Comparison of ENCODE assay signal across 10 cellular contexts in genomic region chr10:15348579-15348978, GRCh38. TPM values are rescaled to one million over a fixed set of nuclear protein-coding genes. Genes with fewer than 3 reads are reported as not detected.
A peak's percentile ranks its signal among the peaks of the same experiment; 100 is the strongest.
DNase-seq lines count a peak whose midpoint lies in the region; ATAC-seq, FAIRE-seq and TF ChIP-seq lines count a peak whose summit lies in the region.
"Had no signal": no experiment of that assay in that cellular context is flagged by ENCODE, and none has a peak within 500 bp of the region (broad histone marks: within the 10 kb centered on the region; RNA-seq: fewer than 3 reads in every experiment).

No MANE protein-coding gene starts in this region.

- peak overlapping the region; percentile 27 for H3K9ac ChIP-seq in mucosa of stomach (ENCODE audit: low read length)

- no peak for TF ChIP-seq POLR2A in Peyer's patch (IDR thresholded peaks at IDR 0.05)

- intact Hi-C loops in upper lobe of right lung (cut with DNase I), result no loop called here

- no peak for FAIRE-seq in urothelium cell line (lab: Jason Lieb, UNC)

- DNase-seq in Peyer's patch, result no peak
- DNase-seq in fibroblast of gingiva (ENCODE audit: low read depth), result peak; percentile 10
- no peak for DNase-seq in upper lobe of right lung
- DNase-seq in urothelium cell line (ENCODE audit: low spot score), result no peak
- DNase-seq in NK-92 (lab: John Stamatoyannopoulos, UW; ENCODE audit: unreplicated experiment), result no peak
- DNase-seq: activated CD4-positive, alpha-beta T cell treated with anti-CD3 and anti-CD28 coated beads, Interleukin-2, amount 50 U/mL, for 1 hour; NCI-H2171 treated with DMSO at 0.1 percent for 48 hours; SIG-M5 had no signal

- H3K4me3 ChIP-seq in Peyer's patch (peak overlapping the region in 3 of 4 donors; percentile 5 to 47 (median 34)), mucosa of stomach (ENCODE audit: low read length) (peak overlapping the region; percentile 23), upper lobe of right lung (peak overlapping the region; percentile 21)

- peak overlapping the region in 3 of 4 donors; percentile 10 to 67 (median 65) for H3K27ac ChIP-seq in Peyer's patch
- H3K27ac ChIP-seq in upper lobe of right lung, result no peak overlapping the region

- H3K9me3 ChIP-seq in Peyer's patch, result no peaks in the 10 kb centered on the region
- no peaks in the 10 kb centered on the region for H3K9me3 ChIP-seq in mucosa of stomach (ENCODE audit: control insufficient read depth, low read length)
- no peaks in the 10 kb centered on the region for H3K9me3 ChIP-seq in upper lobe of right lung

- TF ChIP-seq CTCF in Peyer's patch (IDR thresholded peaks at IDR 0.05) (no peak), upper lobe of right lung (IDR thresholded peaks at IDR 0.05) (no peak)

- ATAC-seq in upper lobe of right lung (no peak), GM18517 (IDR thresholded peaks at IDR 0.05; ENCODE audit: unreplicated experiment) (no peak)

- H3K27me3 ChIP-seq in Peyer's patch, result no peaks in the 10 kb centered on the region
- H3K27me3 ChIP-seq in mucosa of stomach (ENCODE audit: control insufficient read depth, insufficient read depth, low read length), result no peaks in the 10 kb centered on the region
- H3K27me3 ChIP-seq in upper lobe of right lung, result no peaks in the 10 kb centered on the region

- H3K36me3 ChIP-seq in Peyer's patch, result no peaks in the 10 kb centered on the region
- H3K36me3 ChIP-seq in mucosa of stomach (ENCODE audit: control insufficient read depth, insufficient read depth, low read length), result no peaks in the 10 kb centered on the region
- H3K36me3 ChIP-seq in upper lobe of right lung, result no peaks in the 10 kb centered on the region

- H3K4me1 ChIP-seq in Peyer's patch, result peaks cover 0 to 22% (median 2%) of the 10 kb centered on the region in 4 donors
- H3K4me1 ChIP-seq in mucosa of stomach (ENCODE audit: control insufficient read depth, insufficient read depth, low read length), result peaks cover 41% of the 10 kb centered on the region
- no peaks in the 10 kb centered on the region for H3K4me1 ChIP-seq in upper lobe of right lung

RNA-seq across cellular contexts. Expression of gene FAM171A1, which starts 22.5 kb away (rescaled TPM):
- total RNA-seq in Peyer's patch (10 to 100 TPM; 14.7 to 37.1 (median 24.5) TPM), upper lobe of right lung (17.3 TPM)
